In genomic region chr6:25186919-25187318, GRCh38 we compare ENCODE assay signal across 15 cellular contexts.
"Had no signal": no experiment of that assay in that cellular context is flagged by ENCODE, and none has a peak within 500 bp of the region (broad histone marks: within the 10 kb centered on the region; RNA-seq: fewer than 3 reads in every experiment).

No MANE protein-coding gene starts in this region.

- H3K4me3 ChIP-seq: ovary, thoracic aorta had no signal

- H3K27ac ChIP-seq: ovary, thoracic aorta had no signal

- H3K9me3 ChIP-seq: ovary, thoracic aorta had no signal

- ATAC-seq: sciatic nerve; stimulated activated naive CD8-positive, alpha-beta T cell treated with anti-CD3 and anti-CD28 coated beads, Interleukin-15, amount 100 ng/mL, for 72 hours had no signal

- H3K36me3 Mint-ChIP-seq: brain had no signal

- H3K27ac Mint-ChIP-seq: activated CD4-positive, alpha-beta T cell treated with anti-CD3 and anti-CD28 coated beads, Interleukin-2, amount 10 ng/mL, durations not matched to agents 24 days and 14 days; activated naive CD8-positive, alpha-beta T cell treated with anti-CD3 and anti-CD28 coated beads, Interleukin-2, amount 10 ng/mL, durations not matched to agents 7 days and 5 days; activated T-helper 1 cell treated with anti-CD3 and anti-CD28 coated beads, Interleukin-12 subunit alpha, Interleukin-12 subunit beta, Interleukin-2, Interleukin-4 antibody, amounts not matched to agents 30 ng/mL and 10 ng/mL and 1 ng/mL, durations not matched to agents 14 hours and 24 hours and 36 hours; T-helper 1 cell treated with Interleukin-12 subunit alpha and Interleukin-12 subunit beta and Interleukin-4 antibody, amounts not matched to agents 30 μg/mL and 1 μg/mL, for 36 hours had no signal

- H3K27me3 ChIP-seq: ovary had no signal

- H3K4me3 Mint-ChIP-seq: activated CD4-positive, alpha-beta T cell treated with anti-CD3 and anti-CD28 coated beads, Interleukin-2, amount 10 ng/mL, durations not matched to agents 24 days and 14 days; activated naive CD8-positive, alpha-beta T cell treated with anti-CD3 and anti-CD28 coated beads, Interleukin-2, amount 10 ng/mL, durations not matched to agents 7 days and 5 days; activated T-helper 1 cell treated with anti-CD3 and anti-CD28 coated beads, Interleukin-12 subunit alpha, Interleukin-12 subunit beta, Interleukin-2, Interleukin-4 antibody, amounts not matched to agents 30 ng/mL and 10 ng/mL and 1 ng/mL, durations not matched to agents 14 hours and 24 hours and 36 hours; brain; central memory CD8-positive, alpha-beta T cell; neural crest cell; stimulated activated naive CD8-positive, alpha-beta T cell treated with anti-CD3 and anti-CD28 coated beads, Interleukin-15, amount 100 ng/mL, for 72 hours; T-helper 1 cell treated with Interleukin-12 subunit alpha and Interleukin-12 subunit beta and Interleukin-4 antibody, amounts not matched to agents 30 μg/mL and 1 μg/mL, for 36 hours had no signal

- H3K9me3 Mint-ChIP-seq: activated naive CD8-positive, alpha-beta T cell treated with anti-CD3 and anti-CD28 coated beads, Interleukin-2, amount 10 ng/mL, durations not matched to agents 7 days and 5 days; brain; central memory CD8-positive, alpha-beta T cell; stimulated activated naive CD8-positive, alpha-beta T cell treated with anti-CD3 and anti-CD28 coated beads, Interleukin-15, amount 100 ng/mL, for 72 hours; T-helper 1 cell treated with Interleukin-12 subunit alpha and Interleukin-12 subunit beta and Interleukin-4 antibody, amounts not matched to agents 30 μg/mL and 1 μg/mL, for 36 hours had no signal

- DNase-seq: activated CD4-positive, alpha-beta T cell treated with anti-CD3 and anti-CD28 coated beads, Interleukin-2, amount 10 ng/mL, durations not matched to agents 24 days and 14 days; activated naive CD4-positive, alpha-beta T cell; activated naive CD8-positive, alpha-beta T cell treated with anti-CD3 and anti-CD28 coated beads, Interleukin-2, amount 10 ng/mL, durations not matched to agents 7 days and 5 days; effector CD8-positive, alpha-beta T cell; head of caudate nucleus; kidney glomerular epithelial cell; ovary; stimulated activated naive CD8-positive, alpha-beta T cell treated with anti-CD3 and anti-CD28 coated beads, Interleukin-15, amount 100 ng/mL, for 72 hours had no signal

- H3K4me1 Mint-ChIP-seq: brain; central memory CD8-positive, alpha-beta T cell; neural crest cell; stimulated activated naive CD8-positive, alpha-beta T cell treated with anti-CD3 and anti-CD28 coated beads, Interleukin-15, amount 100 ng/mL, for 72 hours had no signal

- H3K36me3 ChIP-seq: ovary, thoracic aorta had no signal
